In the genomic region with DNA sequence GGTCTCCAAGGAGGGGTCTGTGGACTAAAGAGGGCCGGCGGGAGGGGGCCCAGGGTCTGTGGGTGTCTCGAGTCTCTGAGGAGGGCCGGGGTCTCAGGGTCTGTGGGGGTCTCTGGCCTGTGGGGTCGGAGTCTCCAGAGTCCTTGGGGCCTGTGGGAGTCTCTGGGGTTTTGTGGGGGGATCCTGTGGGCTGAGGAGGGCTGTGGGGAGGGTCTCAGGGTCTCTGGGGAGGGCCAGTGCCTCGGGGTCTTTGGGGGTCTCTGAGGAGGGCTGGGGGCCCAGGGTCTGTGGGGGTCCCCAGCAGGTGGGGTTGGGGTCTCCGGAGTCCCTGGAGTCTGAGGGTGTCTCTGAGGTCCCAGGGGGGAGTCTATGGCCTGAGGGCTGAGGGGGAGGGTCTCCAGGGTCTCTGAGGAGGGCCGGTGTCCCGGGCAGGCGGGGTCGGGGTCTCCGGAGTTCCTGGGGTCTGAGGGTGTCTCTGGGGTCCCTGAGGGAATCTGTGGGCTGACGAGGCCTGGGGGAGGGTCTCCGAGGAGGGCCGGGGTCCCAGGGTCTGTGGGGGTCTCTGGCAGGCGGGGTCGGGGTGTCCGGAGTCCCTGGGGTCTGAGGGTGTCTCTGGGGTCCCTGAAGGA, we compare ENCODE assay signal across 8 cellular contexts. TPM values are rescaled to one million over a fixed set of nuclear protein-coding genes. Genes with fewer than 3 reads are reported as not detected.
DNase-seq lines count a peak whose midpoint lies in the region; ATAC-seq and TF ChIP-seq lines count a peak whose summit lies in the region.

No MANE protein-coding gene starts in this region.

- H3K9me3 Mint-ChIP-seq in activated CD8-positive, alpha-beta memory T cell treated with anti-CD3 and anti-CD28 coated beads, Interleukin-2, amount 10 ng/mL, durations not matched to agents 7 days and 5 days (ENCODE audit: low read depth), result no peaks in the 10 kb centered on the region
- no peaks in the 10 kb centered on the region for H3K9me3 Mint-ChIP-seq in MCF 10A (ENCODE audit: unreplicated experiment)

- H3K4me3 Mint-ChIP-seq in activated CD8-positive, alpha-beta memory T cell treated with anti-CD3 and anti-CD28 coated beads, Interleukin-2, amount 10 ng/mL, durations not matched to agents 7 days and 5 days, result peak overlapping the region; percentile 69
- H3K4me3 Mint-ChIP-seq in MCF 10A (ENCODE audit: unreplicated experiment), result peak overlapping the region; percentile 78

- H3K27me3 Mint-ChIP-seq in activated CD8-positive, alpha-beta memory T cell treated with anti-CD3 and anti-CD28 coated beads, Interleukin-2, amount 10 ng/mL, durations not matched to agents 7 days and 5 days, result no peaks in the 10 kb centered on the region
- H3K27me3 Mint-ChIP-seq in MCF 10A (ENCODE audit: insufficient read depth, unreplicated experiment), result no peaks in the 10 kb centered on the region

- peaks cover 5% of the 10 kb centered on the region for H3K36me3 Mint-ChIP-seq in activated CD8-positive, alpha-beta memory T cell treated with anti-CD3 and anti-CD28 coated beads, Interleukin-2, amount 10 ng/mL, durations not matched to agents 7 days and 5 days
- H3K36me3 Mint-ChIP-seq in MCF 10A (ENCODE audit: insufficient read depth, unreplicated experiment), result peaks cover 4% of the 10 kb centered on the region

- no peak for DNase-seq in activated CD8-positive, alpha-beta memory T cell treated with anti-CD3 and anti-CD28 coated beads, Interleukin-2, amount 10 ng/mL, durations not matched to agents 7 days and 5 days
- DNase-seq in activated CD8-positive, alpha-beta memory T cell treated with anti-CD3 and anti-CD28 coated beads, Interleukin-2, amount 50 U/mL, for 48 hours, result no peak
- DNase-seq in MCF 10A (ENCODE audit: unreplicated experiment) (no peak), lower lobe of right lung (no peak), tibial artery (no peak), islet precursor cell (no peak), medulla oblongata (ENCODE audit: extremely low spot score) (no peak)

- CTCF ChIA-PET in activated CD8-positive, alpha-beta memory T cell treated with anti-CD3 and anti-CD28 coated beads, Interleukin-2, amount 10 ng/mL, durations not matched to agents 7 days and 5 days (lab: Charles Lee), result no interaction called here
- CTCF ChIA-PET in MCF 10A (lab: Yijun Ruan, JAX), result no interaction called here

- H3K27ac ChIP-seq in lower lobe of right lung, result peak overlapping the region; percentile 90
- H3K27ac ChIP-seq in tibial artery, result peak overlapping the region; percentile 98

- intact Hi-C loops in MCF 10A (cut with micrococcal nuclease) (no loop called here), lower lobe of right lung (cut with DNase I) (no loop called here), tibial artery (cut with DNase I; ENCODE audit: low total_unique reads) (loop anchor here (5.0 kb wide), 1 partner anchor 61 kb away; no protein-coding TSS in a partner anchor)

- H3K36me3 ChIP-seq in lower lobe of right lung (no peaks in the 10 kb centered on the region), tibial artery (no peaks in the 10 kb centered on the region)

- no peak for ATAC-seq in activated CD8-positive, alpha-beta memory T cell treated with anti-CD3 and anti-CD28 coated beads, Interleukin-2, amount 10 ng/mL, durations not matched to agents 7 days and 5 days
- ATAC-seq in lower lobe of right lung (peak; percentile 2 to 12), GM21381 (IDR thresholded peaks at IDR 0.05; ENCODE audit: unreplicated experiment) (no peak)

- peaks cover 39% of the 10 kb centered on the region for H3K4me1 Mint-ChIP-seq in activated CD8-positive, alpha-beta memory T cell treated with anti-CD3 and anti-CD28 coated beads, Interleukin-2, amount 10 ng/mL, durations not matched to agents 7 days and 5 days
- H3K4me1 Mint-ChIP-seq in MCF 10A (ENCODE audit: insufficient read depth, unreplicated experiment), result peaks cover 42% of the 10 kb centered on the region

- H3K4me3 ChIP-seq in lower lobe of right lung (peak overlapping the region; percentile 59), tibial artery (peak overlapping the region; percentile 67 to 98)

- H3K27me3 ChIP-seq in lower lobe of right lung (ENCODE audit: low read depth) (no peaks in the 10 kb centered on the region), tibial artery (no peaks in the 10 kb centered on the region)

- TF ChIP-seq CTCF in MCF 10A (IDR thresholded peaks at IDR 0.05; ENCODE audit: unreplicated experiment), result no peak
- TF ChIP-seq CTCF in lower lobe of right lung (IDR thresholded peaks at IDR 0.05), result no peak
- TF ChIP-seq CTCF in tibial artery (IDR thresholded peaks at IDR 0.05), result no peak

- H3K9me3 ChIP-seq in lower lobe of right lung (no peaks in the 10 kb centered on the region), tibial artery (no peaks in the 10 kb centered on the region)

- POLR2A ChIA-PET in MCF 10A (lab: Yijun Ruan, JAX), result no interaction called here

- H3K4me1 ChIP-seq in lower lobe of right lung (peaks cover 31% of the 10 kb centered on the region), tibial artery (peaks cover 0 to 45% (median 23%) of the 10 kb centered on the region in 4 donors)

- H3K27ac Mint-ChIP-seq in activated CD8-positive, alpha-beta memory T cell treated with anti-CD3 and anti-CD28 coated beads, Interleukin-2, amount 10 ng/mL, durations not matched to agents 7 days and 5 days, result peak overlapping the region; percentile 75
- peak overlapping the region; percentile 99 for H3K27ac Mint-ChIP-seq in MCF 10A (ENCODE audit: low read depth, unreplicated experiment)

- no TSS peak for BruUV-seq in MCF 10A (replicated peaks; lab: Mats Ljungman, UMichigan)

RNA-seq across cellular contexts. Expression of a gene that starts 0.6 kb away (rescaled TPM):
- 10 to 100 TPM; 55.7 to 63.2 TPM for total RNA-seq in activated CD8-positive, alpha-beta memory T cell treated with anti-CD3 and anti-CD28 coated beads, Interleukin-2, amount 10 ng/mL, durations not matched to agents 7 days and 5 days
- total RNA-seq in MCF 10A (2022) (51.5 and 65.8 TPM in 2 replicates), lower lobe of right lung (80.4 TPM)

RNA-seq across cellular contexts. Expression of a gene that starts 52.5 kb away (rescaled TPM):
- under 1 TPM; 0.82 to 0.88 TPM for total RNA-seq in activated CD8-positive, alpha-beta memory T cell treated with anti-CD3 and anti-CD28 coated beads, Interleukin-2, amount 10 ng/mL, durations not matched to agents 7 days and 5 days
- total RNA-seq in MCF 10A (2022) (0.79 and 1.3 TPM in 2 replicates), lower lobe of right lung (3.5 TPM)

RNA-seq across cellular contexts. Expression of a gene that starts 58.8 kb away (rescaled TPM):
- total RNA-seq in activated CD8-positive, alpha-beta memory T cell treated with anti-CD3 and anti-CD28 coated beads, Interleukin-2, amount 10 ng/mL, durations not matched to agents 7 days and 5 days, result not detected
- total RNA-seq in MCF 10A (2022) (not detected in 2 replicates), lower lobe of right lung (not detected)

Comparison
In these comparisons a context has a peak if more than half of its experiments do, and no peak if none do; other contexts are left out.
1. ATAC-seq: peak in lower lobe of right lung (2 of 2); none in activated CD8-positive, alpha-beta memory T cell treated with anti-CD3 and anti-CD28 coated beads, Interleukin-2, amount 10 ng/mL, durations not matched to agents 7 days and 5 days (single experiment) and GM21381 (single experiment).